16 cellular contexts compared by ENCODE assay signal in the genomic region with DNA sequence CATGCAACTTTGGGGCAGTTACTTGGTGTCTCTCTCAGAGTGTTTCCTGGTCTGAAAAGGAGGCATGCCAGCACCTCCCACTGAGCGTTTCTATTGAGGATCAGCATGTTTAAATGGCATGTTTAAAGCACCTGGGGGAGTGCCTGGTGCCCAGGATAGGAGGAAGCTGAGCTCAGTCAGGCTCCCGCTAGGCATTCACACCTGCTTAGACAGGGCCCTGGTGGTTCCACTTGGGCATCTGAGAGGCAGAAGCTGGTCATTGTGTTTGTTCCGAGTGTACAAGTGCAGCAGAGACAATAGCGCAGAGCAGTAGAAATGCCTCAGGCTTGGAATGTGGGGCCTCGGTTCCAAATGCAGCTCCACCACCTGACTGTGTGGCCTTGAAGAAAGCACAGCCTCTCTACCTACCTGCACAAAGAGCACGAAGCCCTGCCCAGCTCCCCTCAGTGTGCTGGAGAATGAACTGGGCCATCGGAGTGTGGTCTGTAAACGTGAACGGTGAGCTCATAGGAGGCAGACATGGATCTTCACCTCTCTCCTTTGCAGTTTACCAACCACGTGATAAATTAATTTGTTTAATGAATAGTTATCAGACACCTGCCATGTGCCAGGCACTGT. TPM values are rescaled to one million over a fixed set of nuclear protein-coding genes. Genes with fewer than 3 reads are reported as not detected.
DNase-seq lines count a peak whose midpoint lies in the region; ATAC-seq, FAIRE-seq and TF ChIP-seq lines count a peak whose summit lies in the region.
"Had no signal": no experiment of that assay in that cellular context is flagged by ENCODE, and none has a peak within 500 bp of the region (broad histone marks: within the 10 kb centered on the region; RNA-seq: fewer than 3 reads in every experiment).

No MANE protein-coding gene starts in this region.

- CTCF ChIA-PET in mammary epithelial cell (lab: Charles Lee; ENCODE audit: low non-redundant PET): no interaction called here

- no peaks in the 10 kb centered on the region for H3K27me3 Mint-ChIP-seq in type B pancreatic cell
- H3K27me3 Mint-ChIP-seq: CD4-positive, alpha-beta T cell; stimulated activated memory B cell treated with anti-CD40 and anti-IgM and Interleukin-4, amounts not matched to agents 10 μg/mL and 1 μg/mL and 100 μg/mL, for 72 hours had no signal

- H3K4me1 ChIP-seq in breast epithelium: peaks cover 23% of the 10 kb centered on the region in 2 donors
- peaks cover 28% of the 10 kb centered on the region for H3K4me1 ChIP-seq in mammary epithelial cell (ENCODE audit: insufficient read depth, low read length)
- H3K4me1 ChIP-seq in gastroesophageal sphincter: peaks cover 9 to 50% (median 30%) of the 10 kb centered on the region in 3 donors

- no peak for TF ChIP-seq EP300 in gastroesophageal sphincter (IDR thresholded peaks at IDR 0.05)

- 52% methylated on average over 10 of the region's 10 CpGs for WGBS in mammary epithelial cell (ENCODE audit: low coverage, missing lambda C conversion rate)
- 29 to 60% methylated on average over 1 to 2 of the region's 10 CpGs for WGBS in gastroesophageal sphincter (ENCODE audit: low coverage in 1 of 2), 2 donors

- H3K79me2 ChIP-seq in mammary epithelial cell (ENCODE audit: insufficient read depth, low read length): no peaks in the 10 kb centered on the region

- H3K27ac ChIP-seq in breast epithelium (peak overlapping the region; percentile 91 to 94), mammary epithelial cell (ENCODE audit: insufficient read depth, low read depth, low read length) (no peak overlapping the region), gastroesophageal sphincter (peak overlapping the region in 3 of 4 donors; percentile 88 to 94 (median 93))
- H3K27ac ChIP-seq: ascending aorta had no signal

- BruUV-seq in mammary epithelial cell (replicated peaks; lab: Mats Ljungman, UMichigan): no TSS peak

- peaks cover 10% of the 10 kb centered on the region for H3K36me3 Mint-ChIP-seq in type B pancreatic cell

- H2AFZ ChIP-seq in mammary epithelial cell (ENCODE audit: low read depth, low read length): no peak overlapping the region

- H3K36me3 ChIP-seq in breast epithelium (no peaks in the 10 kb centered on the region), mammary epithelial cell (ENCODE audit: insufficient read depth, low read length) (peaks cover 5% of the 10 kb centered on the region), gastroesophageal sphincter (peaks cover 0 to 75% of the 10 kb centered on the region in 2 donors)

- FAIRE-seq in urothelium cell line (lab: Jason Lieb, UNC): no peak
- FAIRE-seq: G401.6 had no signal

- H4K20me1 ChIP-seq in mammary epithelial cell (ENCODE audit: insufficient read depth, low read length): no peaks in the 10 kb centered on the region

- no peaks in the 10 kb centered on the region for H3K9me3 ChIP-seq in breast epithelium
- H3K9me3 ChIP-seq in mammary epithelial cell (replicated peaks; ENCODE audit: insufficient read depth, low read length): no peaks in the 10 kb centered on the region
- no peaks in the 10 kb centered on the region for H3K9me3 ChIP-seq in gastroesophageal sphincter
- H3K9me3 ChIP-seq: ascending aorta, heart left ventricle had no signal

- no peaks in the 10 kb centered on the region for H3K9me3 Mint-ChIP-seq in type B pancreatic cell
- H3K9me3 Mint-ChIP-seq: CD4-positive, alpha-beta T cell; stimulated activated memory B cell treated with anti-CD40 and anti-IgM and Interleukin-4, amounts not matched to agents 10 μg/mL and 1 μg/mL and 100 μg/mL, for 72 hours had no signal

- H3K4me2 ChIP-seq in mammary epithelial cell (ENCODE audit: insufficient read depth, low read depth, low read length): no peak overlapping the region

- dilution Hi-C loops in mammary epithelial cell (cut with HindIII; ENCODE audit: low sequenced_read_pairs): no loop called here

- TF ChIP-seq POLR2A in breast epithelium (IDR thresholded peaks at IDR 0.05) (no peak), gastroesophageal sphincter (IDR thresholded peaks at IDR 0.05) (no peak)

- peaks cover 23% of the 10 kb centered on the region for H3K4me1 Mint-ChIP-seq in type B pancreatic cell (ENCODE audit: unreplicated experiment)

- in situ Hi-C loops in mammary epithelial cell (cut with MboI; ENCODE audit: low sequenced_read_pairs in 2 of 2): loop anchor here (5.0 kb wide), 1 partner anchor 86 kb away; no protein-coding TSS in a partner anchor

- no peaks in the 10 kb centered on the region for H3K27me3 ChIP-seq in breast epithelium
- no peaks in the 10 kb centered on the region for H3K27me3 ChIP-seq in mammary epithelial cell (ENCODE audit: insufficient read depth, low read length)
- no peaks in the 10 kb centered on the region for H3K27me3 ChIP-seq in gastroesophageal sphincter
- H3K27me3 ChIP-seq: ascending aorta, heart left ventricle had no signal

- no peak for DNase-seq in breast epithelium (ENCODE audit: low spot score in 2 of 2)
- no peak for DNase-seq in mammary epithelial cell
- peak; percentile 24 for DNase-seq in NCI-H2196 treated with DMSO at 0.1 percent for 48 hours (lab: John Stamatoyannopoulos, UW; ENCODE audit: unreplicated experiment)
- DNase-seq in type B pancreatic cell (ENCODE audit: extremely low spot score, unreplicated experiment): no peak
- DNase-seq in AML-193 (lab: John Stamatoyannopoulos, UW): no peak
- DNase-seq in LoVo (ENCODE audit: low spot score): no peak
- DNase-seq in urothelium cell line (ENCODE audit: low spot score): no peak
- DNase-seq: activated CD8-positive, alpha-beta memory T cell treated with anti-CD3 and anti-CD28 coated beads, Interleukin-2, amount 50 U/mL, for 4 hours; CD4-positive, alpha-beta T cell; dermis blood vessel endothelial cell; heart left ventricle had no signal

- H3K27ac Mint-ChIP-seq in type B pancreatic cell: peak overlapping the region; percentile 69
- H3K27ac Mint-ChIP-seq: CD4-positive, alpha-beta T cell; stimulated activated memory B cell treated with anti-CD40 and anti-IgM and Interleukin-4, amounts not matched to agents 10 μg/mL and 1 μg/mL and 100 μg/mL, for 72 hours had no signal

- no peak for ATAC-seq in gastroesophageal sphincter

- no peak overlapping the region for H3K4me3 Mint-ChIP-seq in type B pancreatic cell
- H3K4me3 Mint-ChIP-seq: CD4-positive, alpha-beta T cell; stimulated activated memory B cell treated with anti-CD40 and anti-IgM and Interleukin-4, amounts not matched to agents 10 μg/mL and 1 μg/mL and 100 μg/mL, for 72 hours had no signal

- no peak for TF ChIP-seq CTCF in breast epithelium (IDR thresholded peaks at IDR 0.05)
- TF ChIP-seq CTCF in mammary epithelial cell (conservative IDR thresholded peaks at IDR 0.05 in 1 of 2, IDR thresholded peaks at IDR 0.05 in 1 of 2; ENCODE audit: extremely low read depth in 1 of 2, insufficient read depth in 1 of 2, low read depth in 1 of 2, low read length in 2 of 2): no peak
- TF ChIP-seq CTCF in gastroesophageal sphincter (IDR thresholded peaks at IDR 0.05): no peak
- no peak for TF ChIP-seq CTCF in type B pancreatic cell (conservative IDR thresholded peaks at IDR 0.05)

- H3K9ac ChIP-seq in mammary epithelial cell (ENCODE audit: insufficient read depth, low read length): no peak overlapping the region

- intact Hi-C loops in breast epithelium (cut with DNase I; ENCODE audit: low total_unique reads): loop anchor here (5.0 to 10.0 kb wide), 3 partner anchors 63 to 884 kb away; a partner anchor contains a TSS
- intact Hi-C loops in mammary epithelial cell (cut with micrococcal nuclease): loop anchor here (1.0 to 2.0 kb wide), 8 partner anchors 31 to 305 kb away; a partner anchor contains a TSS

- H3K4me3 ChIP-seq in breast epithelium (no peak overlapping the region), mammary epithelial cell (replicated peaks in 1 of 3; ENCODE audit: insufficient read depth in 1 of 3, low read depth in 2 of 3, low read length in 3 of 3) (no peak overlapping the region), gastroesophageal sphincter (no peak overlapping the region)
- H3K4me3 ChIP-seq: ascending aorta, heart left ventricle, skin epidermis had no signal

RNA-seq across cellular contexts. Expression of a gene that starts 20.3 kb away (rescaled TPM):
- 10 to 100 TPM; 20.0 to 28.0 (median 26.5) TPM for total RNA-seq in breast epithelium
- total RNA-seq in mammary epithelial cell: 10 to 100 TPM; 23.0 to 39.9 TPM
- polyA plus RNA-seq in mammary epithelial cell: 50.2 TPM
- 32.0 TPM for polyA minus RNA-seq in mammary epithelial cell
- 10 to 100 TPM; 15.6 to 28.6 (median 24.1) TPM for total RNA-seq in gastroesophageal sphincter
- 38.6 and 40.1 TPM in 2 replicates for total RNA-seq in type B pancreatic cell (ENCODE audit: low replicate concordance)

RNA-seq across cellular contexts. Expression of a gene that starts 40.1 kb away (rescaled TPM):
- total RNA-seq in breast epithelium (10 to 100 TPM in 2 of 3 donors, under 1 TPM in 1; 0.96 to 33.1 (median 22.3) TPM), mammary epithelial cell (10 to 100 TPM; 63.3 to 91.8 TPM), gastroesophageal sphincter (1 to 10 TPM in 2 of 4 donors, under 1 TPM in 2; 0.81 to 4.8 (median 2.7) TPM), type B pancreatic cell (ENCODE audit: low replicate concordance) (37.2 and 105 TPM in 2 replicates)
- 33.0 TPM for polyA plus RNA-seq in mammary epithelial cell
- polyA minus RNA-seq in mammary epithelial cell: 14.8 TPM
- total RNA-seq: dermis blood vessel endothelial cell had no signal
